In genomic region chr3:155854147-155854940, GRCh38 we compare ENCODE assay signal across 1 cellular context.
TF ChIP-seq lines count a peak whose summit lies in the region.

Gene SLC33A1 (minus strand): TSS chr3:155854427. CDS start chr3:155853997, 430 bp downstream.

TF ChIP-seq in K562, 482 proteins besides CTCF, POLR2A, EP300 and RAD21 (continued from another document):
- no peak for TF ChIP-seq CEBPZ (IDR thresholded peaks at IDR 0.05; ENCODE audit: borderline replicate concordance, low read depth, low read length)
- TF ChIP-seq ARNT (IDR thresholded peaks at IDR 0.05) = peak in 1 of 2 experiments; percentile 91; a peak in 2 of 4 replicates
- peak; percentile 47 for TF ChIP-seq ETS1 (conservative IDR thresholded peaks at IDR 0.05; ENCODE audit: control insufficient read depth, low read depth, low read length)
- no peak for TF ChIP-seq RUNX1 (IDR thresholded peaks at IDR 0.05; ENCODE audit: low read depth)
- TF ChIP-seq E2F3 (CRISPR knock-in tag; IDR thresholded peaks at IDR 0.05) = peak; percentile 13; the same call in 1 of the 2 replicates
- no peak for TF ChIP-seq ZNF398 (CRISPR knock-in tag; IDR thresholded peaks at IDR 0.05)
- no peak for TF ChIP-seq CSDE1 (IDR thresholded peaks at IDR 0.05)
- no peak for TF ChIP-seq CHD1 (IDR thresholded peaks at IDR 0.05; ENCODE audit: low read length)
- TF ChIP-seq NR2C2 (CRISPR knock-in tag; IDR thresholded peaks at IDR 0.05) = no peak
- TF ChIP-seq NR2C2 (tag; IDR thresholded peaks at IDR 0.05) = peak; percentile 87
- TF ChIP-seq RFX7 (CRISPR knock-in tag; IDR thresholded peaks at IDR 0.05) = 0 out of 2 replicates have a peak, but pooled peaks have one; percentile 18
- TF ChIP-seq MBD1 (CRISPR knock-in tag; IDR thresholded peaks at IDR 0.05) = no peak
- peak; percentile 72; the same call in 1 of the 2 replicates for TF ChIP-seq MTA1 (IDR thresholded peaks at IDR 0.05; ENCODE audit: borderline replicate concordance)
- TF ChIP-seq MAFK (IDR thresholded peaks at IDR 0.05; ENCODE audit: low read length) = peak; percentile 42; the same call in 1 of the 2 replicates
- TF ChIP-seq FOXJ2 (tag; IDR thresholded peaks at IDR 0.05) = peak; percentile 78; the same call in 1 of the 2 replicates
- no peak for TF ChIP-seq ZNF551 (CRISPR knock-in tag; IDR thresholded peaks at IDR 0.05)
- TF ChIP-seq ZNF431 (CRISPR knock-in tag; IDR thresholded peaks at IDR 0.05) = peak; percentile 58; the same call in 1 of the 2 replicates
- 0 out of 2 replicates have a peak, but pooled peaks have one; percentile 44 for TF ChIP-seq HDAC2 (IDR thresholded peaks at IDR 0.05)
- TF ChIP-seq ZEB2 (IDR thresholded peaks at IDR 0.05) = peak; percentile 99
- TF ChIP-seq HMBOX1 (IDR thresholded peaks at IDR 0.05) = no peak; the same call in 1 of the 2 replicates
- 0 out of 2 replicates have a peak, but pooled peaks have one; percentile 63 for TF ChIP-seq LARP7 (IDR thresholded peaks at IDR 0.05)
- peak; percentile 96 for TF ChIP-seq RBFOX2 (IDR thresholded peaks at IDR 0.05; ENCODE audit: low read depth, low read length)
- no peak; the same call in 1 of the 2 replicates for TF ChIP-seq CGGBP1 (CRISPR knock-in tag; IDR thresholded peaks at IDR 0.05)
- peak; percentile 76 for TF ChIP-seq FOS (IDR thresholded peaks at IDR 0.05; ENCODE audit: extremely low read depth, insufficient read length)
- peak; percentile 55; the same call in 1 of the 2 replicates for TF ChIP-seq ZNF12 (CRISPR knock-in tag; IDR thresholded peaks at IDR 0.05)
- peak; percentile 98 for TF ChIP-seq USF2 (CRISPR knock-in tag; IDR thresholded peaks at IDR 0.05)
- 0 out of 2 replicates have a peak, but pooled peaks have one; percentile 20 for TF ChIP-seq REST (CRISPR knock-in tag; IDR thresholded peaks at IDR 0.05; ENCODE audit: low read depth)
- no peak for TF ChIP-seq PTRF (tag; IDR thresholded peaks at IDR 0.05)
- TF ChIP-seq HDAC3 (IDR thresholded peaks at IDR 0.05; ENCODE audit: borderline replicate concordance, partially characterized antibody) = peak; percentile 77
- TF ChIP-seq CCNT2 (IDR thresholded peaks at IDR 0.05; ENCODE audit: borderline replicate concordance, extremely low read depth, insufficient read length, low read depth, low read length) = peak; percentile 93
- TF ChIP-seq ARID1B (IDR thresholded peaks at IDR 0.05) = peak; percentile 59
- no peak for TF ChIP-seq ZNF699 (CRISPR knock-in tag; IDR thresholded peaks at IDR 0.05; ENCODE audit: insufficient replicate concordance)
- TF ChIP-seq POLR2B (IDR thresholded peaks at IDR 0.05; ENCODE audit: low read depth, partially characterized antibody) = peak; percentile 79
